In the genomic region with DNA sequence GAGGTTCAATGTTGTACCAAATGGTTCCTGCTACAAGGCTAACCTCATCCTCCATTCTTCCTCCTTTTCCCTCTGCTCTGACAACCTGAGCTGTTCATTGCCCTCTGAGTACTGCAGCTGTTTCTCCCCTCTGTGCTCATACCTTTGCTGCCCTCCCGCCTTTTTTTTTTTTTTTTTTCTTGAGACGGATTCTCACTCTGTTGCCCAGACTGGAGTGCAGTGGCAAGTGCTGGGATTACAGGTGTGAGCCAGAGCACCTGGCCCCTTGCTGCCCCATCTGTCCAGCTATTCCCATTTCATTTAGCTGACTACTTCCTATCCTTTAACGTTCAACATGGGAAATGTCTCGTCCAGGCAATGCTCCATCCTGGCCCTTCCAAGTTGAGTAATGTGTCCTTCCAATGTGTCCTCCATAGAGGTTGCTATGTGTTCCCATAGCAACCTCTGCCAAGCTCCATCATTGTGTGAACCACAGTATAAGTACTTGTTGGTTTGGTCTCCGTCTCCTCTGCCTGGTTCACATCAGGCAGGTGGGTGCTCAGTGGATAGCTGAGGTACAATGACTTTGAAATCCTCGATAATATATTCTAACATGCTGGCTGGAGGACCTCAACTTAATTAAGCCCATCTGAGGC, we compare ENCODE assay signal across 33 cellular contexts.
"Had no signal": no experiment of that assay in that cellular context is flagged by ENCODE, and none has a peak within 500 bp of the region (broad histone marks: within the 10 kb centered on the region; RNA-seq: fewer than 3 reads in every experiment).

No MANE protein-coding gene starts in this region.

- H3K27me3 ChIP-seq: ascending aorta, brain microvascular endothelial cell, dorsolateral prefrontal cortex, vagina had no signal

- DNase-seq: activated CD4-positive, alpha-beta memory T cell treated with anti-CD3 and anti-CD28 coated beads for 36 hours; activated CD4-positive, alpha-beta T cell treated with anti-CD3 and anti-CD28 coated beads, Interleukin-2, amount 10 ng/mL, durations not matched to agents 24 days and 14 days; activated CD4-positive, CD25-positive, alpha-beta regulatory T cell treated with anti-CD3 and anti-CD28 coated beads, Interleukin-2, amount 50 U/mL, for 72 hours; activated CD8-positive, alpha-beta memory T cell treated with anti-CD3 and anti-CD28 coated beads, Interleukin-2, amount 50 U/mL, for 4 hours; activated effector memory CD4-positive, alpha-beta T cell treated with anti-CD3 and anti-CD28 coated beads, Interleukin-2, amount 50 U/mL, for 16 hours; activated naive CD4-positive, alpha-beta T cell treated with anti-CD3 and anti-CD28 coated beads, Interleukin-2, amount 10 ng/mL, durations not matched to agents 7 days and 5 days; activated naive CD8-positive, alpha-beta T cell treated with anti-CD3 and anti-CD28 coated beads, Interleukin-2, amount 10 ng/mL, durations not matched to agents 7 days and 5 days; activated T-cell treated with anti-CD3 and anti-CD28 coated beads, Interleukin-2, amount 50 U/mL, for 1 hour; brain microvascular endothelial cell; dorsolateral prefrontal cortex; effector memory CD4-positive, alpha-beta T cell; erythroblast; head of caudate nucleus; hippocampal formation; immature natural killer cell; kidney; left colon; mammary epithelial cell; stimulated activated CD4-positive, alpha-beta T cell treated with anti-CD3 and anti-CD28 coated beads, Interleukin-12 subunit alpha, Interleukin-12 subunit beta, amount 100 ng/mL, for 4 hours; stimulated activated CD4-positive, alpha-beta T cell treated with anti-CD3 and anti-CD28 coated beads, Interleukin-4, amount 100 ng/mL, for 1 hour; T-helper 9 cell; WERI-Rb-1 had no signal

- H3K4me1 Mint-ChIP-seq: activated CD4-positive, alpha-beta T cell treated with anti-CD3 and anti-CD28 coated beads, Interleukin-2, amount 10 ng/mL, durations not matched to agents 24 days and 14 days; activated naive CD4-positive, alpha-beta T cell treated with anti-CD3 and anti-CD28 coated beads, Interleukin-2, amount 10 ng/mL, durations not matched to agents 7 days and 5 days; activated naive CD8-positive, alpha-beta T cell treated with anti-CD3 and anti-CD28 coated beads, Interleukin-2, amount 10 ng/mL, durations not matched to agents 7 days and 5 days; immature natural killer cell had no signal

- H3K36me3 Mint-ChIP-seq: activated CD4-positive, alpha-beta memory T cell treated with anti-CD3 and anti-CD28 coated beads for 36 hours; activated naive CD4-positive, alpha-beta T cell treated with anti-CD3 and anti-CD28 coated beads, Interleukin-2, amount 10 ng/mL, durations not matched to agents 7 days and 5 days; activated naive CD8-positive, alpha-beta T cell treated with anti-CD3 and anti-CD28 coated beads, Interleukin-2, amount 10 ng/mL, durations not matched to agents 7 days and 5 days; immature natural killer cell; type B pancreatic cell had no signal

- ATAC-seq: left colon, sciatic nerve had no signal

- H3K27ac ChIP-seq: ascending aorta, brain microvascular endothelial cell, coronary artery, skin epidermis, thoracic aorta, vagina, WERI-Rb-1 had no signal

- H3K27me3 Mint-ChIP-seq: activated CD4-positive, alpha-beta memory T cell treated with anti-CD3 and anti-CD28 coated beads for 36 hours; stimulated activated naive CD8-positive, alpha-beta T cell treated with anti-CD3 and anti-CD28 coated beads, Interleukin-15, Interleukin-2, amounts not matched to agents 100 ng/mL and 50 ng/mL, for 24 hours; type B pancreatic cell had no signal

- H3K9me3 Mint-ChIP-seq: activated CD4-positive, alpha-beta memory T cell treated with anti-CD3 and anti-CD28 coated beads for 36 hours; activated naive CD4-positive, alpha-beta T cell treated with anti-CD3 and anti-CD28 coated beads, Interleukin-2, amount 10 ng/mL, durations not matched to agents 7 days and 5 days; activated naive CD8-positive, alpha-beta T cell treated with anti-CD3 and anti-CD28 coated beads, Interleukin-2, amount 10 ng/mL, durations not matched to agents 7 days and 5 days; activated T-helper 1 cell treated with anti-CD3 and anti-CD28 coated beads, Interleukin-12 subunit alpha, Interleukin-12 subunit beta, Interleukin-2, Interleukin-4 antibody, amounts not matched to agents 30 ng/mL and 10 ng/mL and 1 ng/mL, durations not matched to agents 14 hours and 24 hours and 36 hours; immature natural killer cell; stimulated activated naive CD8-positive, alpha-beta T cell treated with anti-CD3 and anti-CD28 coated beads, Interleukin-15, Interleukin-2, amounts not matched to agents 100 ng/mL and 50 ng/mL, for 24 hours; type B pancreatic cell had no signal

- H3K4me3 ChIP-seq: ascending aorta, coronary artery, dorsolateral prefrontal cortex, skin epidermis, thoracic aorta, vagina had no signal

- H3K9me3 ChIP-seq: ascending aorta, thoracic aorta, vagina had no signal

- FAIRE-seq: kidney, TTC549 had no signal

- H3K4me1 ChIP-seq: ascending aorta, vagina had no signal

- H3K36me3 ChIP-seq: ascending aorta, brain microvascular endothelial cell, thoracic aorta, vagina, WERI-Rb-1 had no signal

- H3K27ac Mint-ChIP-seq: activated CD4-positive, alpha-beta memory T cell treated with anti-CD3 and anti-CD28 coated beads for 36 hours; activated CD4-positive, alpha-beta T cell treated with anti-CD3 and anti-CD28 coated beads, Interleukin-2, amount 10 ng/mL, durations not matched to agents 24 days and 14 days; activated naive CD4-positive, alpha-beta T cell treated with anti-CD3 and anti-CD28 coated beads, Interleukin-2, amount 10 ng/mL, durations not matched to agents 7 days and 5 days; activated naive CD8-positive, alpha-beta T cell treated with anti-CD3 and anti-CD28 coated beads, Interleukin-2, amount 10 ng/mL, durations not matched to agents 7 days and 5 days; activated T-helper 1 cell treated with anti-CD3 and anti-CD28 coated beads, Interleukin-12 subunit alpha, Interleukin-12 subunit beta, Interleukin-2, Interleukin-4 antibody, amounts not matched to agents 30 ng/mL and 10 ng/mL and 1 ng/mL, durations not matched to agents 14 hours and 24 hours and 36 hours; immature natural killer cell; stimulated activated naive CD8-positive, alpha-beta T cell treated with anti-CD3 and anti-CD28 coated beads, Interleukin-15, Interleukin-2, amounts not matched to agents 100 ng/mL and 50 ng/mL, for 24 hours had no signal

- H3K4me3 Mint-ChIP-seq: activated CD4-positive, alpha-beta memory T cell treated with anti-CD3 and anti-CD28 coated beads for 36 hours; activated CD4-positive, alpha-beta T cell treated with anti-CD3 and anti-CD28 coated beads, Interleukin-2, amount 10 ng/mL, durations not matched to agents 24 days and 14 days; activated naive CD4-positive, alpha-beta T cell treated with anti-CD3 and anti-CD28 coated beads, Interleukin-2, amount 10 ng/mL, durations not matched to agents 7 days and 5 days; activated naive CD8-positive, alpha-beta T cell treated with anti-CD3 and anti-CD28 coated beads, Interleukin-2, amount 10 ng/mL, durations not matched to agents 7 days and 5 days; activated T-helper 1 cell treated with anti-CD3 and anti-CD28 coated beads, Interleukin-12 subunit alpha, Interleukin-12 subunit beta, Interleukin-2, Interleukin-4 antibody, amounts not matched to agents 30 ng/mL and 10 ng/mL and 1 ng/mL, durations not matched to agents 14 hours and 24 hours and 36 hours; immature natural killer cell; nephron; stimulated activated naive CD8-positive, alpha-beta T cell treated with anti-CD3 and anti-CD28 coated beads, Interleukin-15, Interleukin-2, amounts not matched to agents 100 ng/mL and 50 ng/mL, for 24 hours; type B pancreatic cell had no signal
